In the genomic region with DNA sequence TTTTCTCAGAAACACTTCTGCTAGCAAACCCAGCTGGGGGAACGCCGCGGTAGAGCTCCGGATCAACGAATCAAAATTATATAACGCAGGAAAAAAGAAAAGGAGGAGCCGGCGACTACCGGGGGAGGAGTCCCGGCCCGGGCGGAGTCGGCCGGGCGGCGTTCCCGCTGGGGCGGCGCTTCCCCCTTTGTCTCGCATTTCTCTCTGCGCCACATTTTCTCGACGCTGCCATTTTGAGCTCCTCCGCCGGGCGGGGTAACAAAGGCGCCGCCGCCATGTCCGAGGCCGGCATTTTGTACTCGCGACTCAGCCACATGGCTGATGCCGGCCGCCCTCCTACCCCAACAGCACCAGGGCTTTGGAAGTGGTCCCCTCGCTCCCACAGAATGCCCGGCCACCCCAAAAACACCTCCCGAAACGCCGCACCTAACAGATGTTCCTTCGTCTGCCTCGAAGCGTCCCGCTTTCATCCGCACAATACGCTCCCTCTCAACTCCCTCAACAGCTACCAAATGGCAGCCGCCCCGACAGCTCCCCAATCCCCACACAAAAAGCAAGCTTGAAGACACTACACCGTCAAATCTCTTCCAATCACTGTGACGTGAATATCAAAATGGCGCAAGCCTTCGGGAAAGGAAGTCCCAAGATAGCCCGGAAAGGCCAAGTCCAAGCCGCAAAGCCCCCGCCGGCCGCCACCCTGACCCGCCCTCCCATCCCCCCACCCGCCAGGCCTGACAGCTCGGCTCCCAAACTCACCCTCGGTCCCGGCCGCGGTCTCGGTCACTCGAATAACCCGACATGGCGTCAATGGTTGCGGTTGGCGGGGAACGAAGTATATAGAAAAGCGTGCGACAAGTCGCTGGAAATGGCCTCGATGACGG, we compare ENCODE assay signal across 1 cellular context.
TF ChIP-seq lines count a peak whose summit lies in the region.

No MANE protein-coding gene starts in this region.

TF ChIP-seq in GM12878, 131 proteins besides CTCF, POLR2A, EP300 and RAD21 (continued from another document and continues in another):
- no peak for TF ChIP-seq ZZZ3 (IDR thresholded peaks at IDR 0.05; ENCODE audit: control insufficient read depth, insufficient read length, low read depth)
- TF ChIP-seq NR2C2 (IDR thresholded peaks at IDR 0.05; ENCODE audit: borderline replicate concordance, control insufficient read depth, insufficient read length, low read depth): no peak
- TF ChIP-seq RB1 (IDR thresholded peaks at IDR 0.05; ENCODE audit: borderline replicate concordance): peak; percentile 67; the same call in 1 of the 2 replicates
- TF ChIP-seq SMAD5 (IDR thresholded peaks at IDR 0.05; ENCODE audit: low read depth): no peak
- TF ChIP-seq SMAD1 (IDR thresholded peaks at IDR 0.05; ENCODE audit: low read depth, partially characterized antibody): peak; percentile 51
- TF ChIP-seq ZNF217 (IDR thresholded peaks at IDR 0.05): no peak
- TF ChIP-seq RUNX3 (IDR thresholded peaks at IDR 0.05; ENCODE audit: low read length): no peak
- 0 out of 2 replicates have a peak, but pooled peaks have one; percentile 29 for TF ChIP-seq STAT1 (conservative IDR thresholded peaks at IDR 0.05)
- TF ChIP-seq KLF5 (IDR thresholded peaks at IDR 0.05; ENCODE audit: partially characterized antibody): no peak
- TF ChIP-seq, protein P1, sequence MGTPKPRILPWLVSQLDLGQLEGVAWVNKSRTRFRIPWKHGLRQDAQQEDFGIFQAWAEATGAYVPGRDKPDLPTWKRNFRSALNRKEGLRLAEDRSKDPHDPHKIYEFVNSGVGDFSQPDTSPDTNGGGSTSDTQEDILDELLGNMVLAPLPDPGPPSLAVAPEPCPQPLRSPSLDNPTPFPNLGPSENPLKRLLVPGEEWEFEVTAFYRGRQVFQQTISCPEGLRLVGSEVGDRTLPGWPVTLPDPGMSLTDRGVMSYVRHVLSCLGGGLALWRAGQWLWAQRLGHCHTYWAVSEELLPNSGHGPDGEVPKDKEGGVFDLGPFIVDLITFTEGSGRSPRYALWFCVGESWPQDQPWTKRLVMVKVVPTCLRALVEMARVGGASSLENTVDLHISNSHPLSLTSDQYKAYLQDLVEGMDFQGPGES (IDR thresholded peaks at IDR 0.05): no peak
- no peak for TF ChIP-seq NRF1 (conservative IDR thresholded peaks at IDR 0.05; ENCODE audit: low read depth, low read length)
- TF ChIP-seq BHLHE40 (IDR thresholded peaks at IDR 0.05; ENCODE audit: borderline replicate concordance in 1 of 2, low read depth in 2 of 2, low read length in 1 of 2): no peak
- TF ChIP-seq SREBF2 (IDR thresholded peaks at IDR 0.05; ENCODE audit: low read length): no peak
- TF ChIP-seq ZNF384 (IDR thresholded peaks at IDR 0.05; ENCODE audit: borderline replicate concordance, low read depth, low read length): no peak
- TF ChIP-seq CHD1 (IDR thresholded peaks at IDR 0.05; ENCODE audit: low read depth, low read length): peak; percentile 91
- no peak for TF ChIP-seq NR2F1 (conservative IDR thresholded peaks at IDR 0.05)
- peak; percentile 74; the same call in 1 of the 2 replicates for TF ChIP-seq RELB (IDR thresholded peaks at IDR 0.05; ENCODE audit: low read depth)
- peak; percentile 52; the same call in 1 of the 2 replicates for TF ChIP-seq TCF12 (IDR thresholded peaks at IDR 0.05; ENCODE audit: low read depth, low read length)
- no peak for TF ChIP-seq HCFC1 (IDR thresholded peaks at IDR 0.05; ENCODE audit: low read length)
- no peak for TF ChIP-seq RELA (IDR thresholded peaks at IDR 0.05; ENCODE audit: borderline replicate concordance, partially characterized antibody)
- TF ChIP-seq POU2F2 (IDR thresholded peaks at IDR 0.05; ENCODE audit: borderline replicate concordance, low read depth, low read length): peak; percentile 80
- TF ChIP-seq JUNB (IDR thresholded peaks at IDR 0.05): no peak
- TF ChIP-seq MEF2B (IDR thresholded peaks at IDR 0.05; ENCODE audit: partially characterized antibody, poor library complexity, severe bottlenecking): no peak
- TF ChIP-seq ZBED1 (IDR thresholded peaks at IDR 0.05; ENCODE audit: borderline replicate concordance): no peak
- no peak; the same call in 1 of the 2 replicates for TF ChIP-seq MTA3 (IDR thresholded peaks at IDR 0.05; ENCODE audit: borderline replicate concordance, low read length)
- peak; percentile 92 for TF ChIP-seq TAF1 (IDR thresholded peaks at IDR 0.05; ENCODE audit: borderline replicate concordance, low read depth, low read length)
- TF ChIP-seq SUZ12 (IDR thresholded peaks at IDR 0.05; ENCODE audit: unreplicated experiment): no peak
- no peak for TF ChIP-seq CREB1 (IDR thresholded peaks at IDR 0.05; ENCODE audit: low read depth)
- TF ChIP-seq SUPT20H (IDR thresholded peaks at IDR 0.05; ENCODE audit: borderline replicate concordance, control insufficient read depth, low read depth, low read length): no peak
- TF ChIP-seq ZBTB4 (CRISPR knock-in tag; IDR thresholded peaks at IDR 0.05): no peak
- TF ChIP-seq EZH2 (IDR thresholded peaks at IDR 0.05; ENCODE audit: borderline replicate concordance, control insufficient read depth, low read depth, low read length): no peak
- TF ChIP-seq CBFB (IDR thresholded peaks at IDR 0.05; ENCODE audit: low read depth): no peak
- TF ChIP-seq TARDBP (IDR thresholded peaks at IDR 0.05; ENCODE audit: borderline replicate concordance): no peak
- TF ChIP-seq ZNF207 (IDR thresholded peaks at IDR 0.05; ENCODE audit: borderline replicate concordance): peak; percentile 79
- TF ChIP-seq, protein P2, sequence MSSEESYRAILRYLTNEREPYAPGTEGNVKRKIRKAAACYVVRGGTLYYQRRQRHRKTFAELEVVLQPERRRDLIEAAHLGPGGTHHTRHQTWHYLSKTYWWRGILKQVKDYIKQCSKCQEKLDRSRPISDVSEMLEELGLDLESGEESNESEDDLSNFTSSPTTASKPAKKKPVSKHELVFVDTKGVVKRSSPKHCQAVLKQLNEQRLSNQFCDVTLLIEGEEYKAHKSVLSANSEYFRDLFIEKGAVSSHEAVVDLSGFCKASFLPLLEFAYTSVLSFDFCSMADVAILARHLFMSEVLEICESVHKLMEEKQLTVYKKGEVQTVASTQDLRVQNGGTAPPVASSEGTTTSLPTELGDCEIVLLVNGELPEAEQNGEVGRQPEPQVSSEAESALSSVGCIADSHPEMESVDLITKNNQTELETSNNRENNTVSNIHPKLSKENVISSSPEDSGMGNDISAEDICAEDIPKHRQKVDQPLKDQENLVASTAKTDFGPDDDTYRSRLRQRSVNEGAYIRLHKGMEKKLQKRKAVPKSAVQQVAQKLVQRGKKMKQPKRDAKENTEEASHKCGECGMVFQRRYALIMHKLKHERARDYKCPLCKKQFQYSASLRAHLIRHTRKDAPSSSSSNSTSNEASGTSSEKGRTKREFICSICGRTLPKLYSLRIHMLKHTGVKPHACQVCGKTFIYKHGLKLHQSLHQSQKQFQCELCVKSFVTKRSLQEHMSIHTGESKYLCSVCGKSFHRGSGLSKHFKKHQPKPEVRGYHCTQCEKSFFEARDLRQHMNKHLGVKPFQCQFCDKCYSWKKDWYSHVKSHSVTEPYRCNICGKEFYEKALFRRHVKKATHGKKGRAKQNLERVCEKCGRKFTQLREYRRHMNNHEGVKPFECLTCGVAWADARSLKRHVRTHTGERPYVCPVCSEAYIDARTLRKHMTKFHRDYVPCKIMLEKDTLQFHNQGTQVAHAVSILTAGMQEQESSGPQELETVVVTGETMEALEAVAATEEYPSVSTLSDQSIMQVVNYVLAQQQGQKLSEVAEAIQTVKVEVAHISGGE (CRISPR knock-in tag; IDR thresholded peaks at IDR 0.05): no peak
- TF ChIP-seq RFX5 (IDR thresholded peaks at IDR 0.05; ENCODE audit: low read depth, low read length): no peak
- TF ChIP-seq ASH2L (IDR thresholded peaks at IDR 0.05; ENCODE audit: borderline replicate concordance, low read depth): peak; percentile 59; the same call in 1 of the 2 replicates
- peak; percentile 89 for TF ChIP-seq POLR2AphosphoS5 (IDR thresholded peaks at IDR 0.05; ENCODE audit: low read length)
- no peak for TF ChIP-seq ATF3 (IDR thresholded peaks at IDR 0.05; ENCODE audit: borderline replicate concordance, extremely low read depth, low read depth, low read length)
- TF ChIP-seq BCL3 (IDR thresholded peaks at IDR 0.05; ENCODE audit: borderline replicate concordance, insufficient read depth, low read depth, low read length, poor library complexity, severe bottlenecking): no peak
- TF ChIP-seq ATF7 (IDR thresholded peaks at IDR 0.05; ENCODE audit: low read depth): no peak
- TF ChIP-seq LARP7 (IDR thresholded peaks at IDR 0.05): peak; percentile 77; the same call in 1 of the 2 replicates
- TF ChIP-seq, protein P3, sequence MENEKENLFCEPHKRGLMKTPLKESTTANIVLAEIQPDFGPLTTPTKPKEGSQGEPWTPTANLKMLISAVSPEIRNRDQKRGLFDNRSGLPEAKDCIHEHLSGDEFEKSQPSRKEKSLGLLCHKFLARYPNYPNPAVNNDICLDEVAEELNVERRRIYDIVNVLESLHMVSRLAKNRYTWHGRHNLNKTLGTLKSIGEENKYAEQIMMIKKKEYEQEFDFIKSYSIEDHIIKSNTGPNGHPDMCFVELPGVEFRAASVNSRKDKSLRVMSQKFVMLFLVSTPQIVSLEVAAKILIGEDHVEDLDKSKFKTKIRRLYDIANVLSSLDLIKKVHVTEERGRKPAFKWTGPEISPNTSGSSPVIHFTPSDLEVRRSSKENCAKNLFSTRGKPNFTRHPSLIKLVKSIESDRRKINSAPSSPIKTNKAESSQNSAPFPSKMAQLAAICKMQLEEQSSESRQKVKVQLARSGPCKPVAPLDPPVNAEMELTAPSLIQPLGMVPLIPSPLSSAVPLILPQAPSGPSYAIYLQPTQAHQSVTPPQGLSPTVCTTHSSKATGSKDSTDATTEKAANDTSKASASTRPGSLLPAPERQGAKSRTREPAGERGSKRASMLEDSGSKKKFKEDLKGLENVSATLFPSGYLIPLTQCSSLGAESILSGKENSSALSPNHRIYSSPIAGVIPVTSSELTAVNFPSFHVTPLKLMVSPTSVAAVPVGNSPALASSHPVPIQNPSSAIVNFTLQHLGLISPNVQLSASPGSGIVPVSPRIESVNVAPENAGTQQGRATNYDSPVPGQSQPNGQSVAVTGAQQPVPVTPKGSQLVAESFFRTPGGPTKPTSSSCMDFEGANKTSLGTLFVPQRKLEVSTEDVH (IDR thresholded peaks at IDR 0.05; ENCODE audit: low read depth, partially characterized antibody): no peak
- no peak for TF ChIP-seq CHD2 (IDR thresholded peaks at IDR 0.05; ENCODE audit: borderline replicate concordance, low read depth, low read length)
